Comparison of ENCODE assay signal across 1 cellular context in genomic region chr3:46998121-46998851, GRCh38.
A peak's percentile ranks its signal among the peaks of the same experiment; 100 is the strongest.
TF ChIP-seq lines count a peak whose summit lies in the region.

No MANE protein-coding gene starts in this region.

TF ChIP-seq in WTC11, 78 proteins besides CTCF, POLR2A, EP300 and RAD21 (continued from another document):
- TF ChIP-seq MAX (CRISPR knock-in tag; IDR thresholded peaks at IDR 0.05) (peak; percentile 55; the same call in 1 of the 2 replicates), ZNF532 (CRISPR knock-in tag; IDR thresholded peaks at IDR 0.05; ENCODE audit: borderline replicate concordance) (no peak), MLX (CRISPR knock-in tag; IDR thresholded peaks at IDR 0.05) (no peak), HMGXB4 (CRISPR knock-in tag; IDR thresholded peaks at IDR 0.05) (peak; percentile 55; the same call in 1 of the 2 replicates), SP1 (CRISPR knock-in tag; conservative IDR thresholded peaks at IDR 0.05) (peak; percentile 49; the same call in 1 of the 2 replicates), ETV6 (CRISPR knock-in tag; IDR thresholded peaks at IDR 0.05) (no peak), GRHL2 (CRISPR knock-in tag; IDR thresholded peaks at IDR 0.05; ENCODE audit: insufficient replicate concordance, severe bottlenecking) (no peak), ATF6 (CRISPR knock-in tag; IDR thresholded peaks at IDR 0.05) (no peak), OVOL2 (CRISPR knock-in tag; IDR thresholded peaks at IDR 0.05; ENCODE audit: borderline replicate concordance) (no peak), ZNF281 (CRISPR knock-in tag; IDR thresholded peaks at IDR 0.05) (no peak)
TF ChIP-seq in WTC11: peak in this region for 3.
